Comparison of ENCODE assay signal across 13 cellular contexts in the genomic region with DNA sequence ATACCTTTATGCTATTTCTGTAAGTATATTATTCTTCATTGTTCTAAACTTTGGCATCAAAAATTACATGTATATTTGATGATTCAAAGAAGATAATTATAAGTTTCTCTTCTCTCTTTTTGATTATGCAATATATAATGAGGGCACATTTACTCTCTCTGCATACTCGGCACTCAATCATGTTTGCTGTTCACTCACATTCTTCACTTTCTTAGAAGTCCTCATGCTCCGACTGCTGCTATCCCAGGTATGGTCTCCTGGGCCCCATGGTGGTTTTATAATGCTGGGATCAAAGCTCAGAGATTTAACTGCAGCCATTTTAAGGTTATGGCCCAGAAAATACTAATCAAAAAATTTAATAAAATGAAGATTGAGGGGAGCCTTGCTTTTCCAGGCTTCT.
"Had no signal": no experiment of that assay in that cellular context is flagged by ENCODE, and none has a peak within 500 bp of the region (broad histone marks: within the 10 kb centered on the region; RNA-seq: fewer than 3 reads in every experiment).

No MANE protein-coding gene starts in this region.

- DNase-seq: activated CD4-positive, alpha-beta T cell treated with anti-CD3 and anti-CD28 coated beads, Interleukin-2, amount 10 ng/mL, durations not matched to agents 7 days and 5 days; activated CD4-positive, CD25-positive, alpha-beta regulatory T cell; activated effector memory CD4-positive, alpha-beta T cell treated with anti-CD3 and anti-CD28 coated beads, Interleukin-2, amount 50 U/mL, for 16 hours; activated naive CD8-positive, alpha-beta T cell treated with anti-CD3 and anti-CD28 coated beads for 36 hours; activated T-cell treated with anti-CD3 and anti-CD28 coated beads, Interleukin-2, amount 50 U/mL, for 24 hours; islet precursor cell; midbrain; stimulated activated CD4-positive, alpha-beta T cell treated with anti-CD3 and anti-CD28 coated beads, Interleukin-15, amount 100 ng/mL, for 24 hours; stimulated activated CD4-positive, alpha-beta T cell treated with anti-CD3 and anti-CD28 coated beads, Interleukin-4, amount 100 ng/mL, for 24 hours; stomach; uterus had no signal

- H3K27ac Mint-ChIP-seq: activated CD4-positive, alpha-beta T cell treated with anti-CD3 and anti-CD28 coated beads, Interleukin-2, amount 10 ng/mL, durations not matched to agents 7 days and 5 days; activated naive CD8-positive, alpha-beta T cell treated with anti-CD3 and anti-CD28 coated beads for 36 hours; activated T-cell treated with anti-CD3 and anti-CD28 coated beads, Interleukin-2, amount 50 U/mL, for 24 hours; neural progenitor cell; T-helper 1 cell treated with Interleukin-12 subunit alpha and Interleukin-12 subunit beta and Interleukin-4 antibody, amounts not matched to agents 30 μg/mL and 1 μg/mL, for 36 hours had no signal

- H3K4me3 Mint-ChIP-seq: activated CD4-positive, alpha-beta T cell treated with anti-CD3 and anti-CD28 coated beads, Interleukin-2, amount 10 ng/mL, durations not matched to agents 7 days and 5 days; activated naive CD8-positive, alpha-beta T cell treated with anti-CD3 and anti-CD28 coated beads for 36 hours; activated T-cell treated with anti-CD3 and anti-CD28 coated beads, Interleukin-2, amount 50 U/mL, for 24 hours; neural progenitor cell; T-helper 1 cell treated with Interleukin-12 subunit alpha and Interleukin-12 subunit beta and Interleukin-4 antibody, amounts not matched to agents 30 μg/mL and 1 μg/mL, for 36 hours had no signal

- H3K9me3 Mint-ChIP-seq: activated CD4-positive, alpha-beta T cell treated with anti-CD3 and anti-CD28 coated beads, Interleukin-2, amount 10 ng/mL, durations not matched to agents 7 days and 5 days; activated naive CD8-positive, alpha-beta T cell treated with anti-CD3 and anti-CD28 coated beads for 36 hours; neural progenitor cell; T-helper 1 cell treated with Interleukin-12 subunit alpha and Interleukin-12 subunit beta and Interleukin-4 antibody, amounts not matched to agents 30 μg/mL and 1 μg/mL, for 36 hours had no signal

- H3K4me1 Mint-ChIP-seq: activated CD4-positive, alpha-beta T cell treated with anti-CD3 and anti-CD28 coated beads, Interleukin-2, amount 10 ng/mL, durations not matched to agents 7 days and 5 days; activated naive CD8-positive, alpha-beta T cell treated with anti-CD3 and anti-CD28 coated beads for 36 hours had no signal

- H3K27me3 Mint-ChIP-seq: activated CD4-positive, alpha-beta T cell treated with anti-CD3 and anti-CD28 coated beads, Interleukin-2, amount 10 ng/mL, durations not matched to agents 7 days and 5 days; activated naive CD8-positive, alpha-beta T cell treated with anti-CD3 and anti-CD28 coated beads for 36 hours; activated T-cell treated with anti-CD3 and anti-CD28 coated beads, Interleukin-2, amount 50 U/mL, for 24 hours had no signal

- H3K36me3 Mint-ChIP-seq: activated naive CD8-positive, alpha-beta T cell treated with anti-CD3 and anti-CD28 coated beads for 36 hours; neural progenitor cell had no signal
